9 cellular contexts compared by ENCODE assay signal in genomic region chr13:24997367-24997967, GRCh38.
A peak's percentile ranks its signal among the peaks of the same experiment; 100 is the strongest.
DNase-seq lines count a peak whose midpoint lies in the region; ATAC-seq, FAIRE-seq and TF ChIP-seq lines count a peak whose summit lies in the region.
"Had no signal": no experiment of that assay in that cellular context is flagged by ENCODE, and none has a peak within 500 bp of the region (broad histone marks: within the 10 kb centered on the region; RNA-seq: fewer than 3 reads in every experiment).

No MANE protein-coding gene starts in this region.

- peaks cover 6% of the 10 kb centered on the region for H3K27me3 ChIP-seq in MG63

- no peak overlapping the region for H3K27ac Mint-ChIP-seq in activated CD4-positive, alpha-beta T cell treated with anti-CD3 and anti-CD28 coated beads, Interleukin-2, amount 10 ng/mL, durations not matched to agents 7 days and 5 days
- H3K27ac Mint-ChIP-seq in WTC11 = no peak overlapping the region
- H3K27ac Mint-ChIP-seq: activated naive CD8-positive, alpha-beta T cell treated with anti-CD3 and anti-CD28 coated beads, Interleukin-2, amount 10 ng/mL, durations not matched to agents 7 days and 5 days had no signal

- no peaks in the 10 kb centered on the region for H3K9me3 ChIP-seq in MG63

- peak; percentile 39 for DNase-seq in activated CD4-positive, alpha-beta T cell treated with anti-CD3 and anti-CD28 coated beads, Interleukin-2, amount 10 ng/mL, durations not matched to agents 7 days and 5 days
- DNase-seq in activated CD4-positive, alpha-beta T cell treated with anti-CD3 and anti-CD28 coated beads, Interleukin-2, amount 50 U/mL, for 4 hours = no peak
- peak; percentile 46 for DNase-seq in LoVo (ENCODE audit: low spot score)
- DNase-seq in WTC11 (ENCODE audit: low spot score) = no peak
- no peak for DNase-seq in MG63
- DNase-seq: activated naive CD8-positive, alpha-beta T cell treated with anti-CD3 and anti-CD28 coated beads, Interleukin-2, amount 10 ng/mL, durations not matched to agents 7 days and 5 days had no signal

- TF ChIP-seq CTCF in WTC11 (IDR thresholded peaks at IDR 0.05) = peak; percentile 68

- peaks cover 27% of the 10 kb centered on the region for H3K27me3 Mint-ChIP-seq in activated CD4-positive, alpha-beta T cell treated with anti-CD3 and anti-CD28 coated beads, Interleukin-2, amount 10 ng/mL, durations not matched to agents 7 days and 5 days
- no peaks in the 10 kb centered on the region for H3K27me3 Mint-ChIP-seq in WTC11 (ENCODE audit: low read depth)

- H3K36me3 ChIP-seq in MG63 = no peaks in the 10 kb centered on the region

- no peaks in the 10 kb centered on the region for H3K9me3 Mint-ChIP-seq in activated CD4-positive, alpha-beta T cell treated with anti-CD3 and anti-CD28 coated beads, Interleukin-2, amount 10 ng/mL, durations not matched to agents 7 days and 5 days
- no peaks in the 10 kb centered on the region for H3K9me3 Mint-ChIP-seq in WTC11
- H3K9me3 Mint-ChIP-seq: activated naive CD8-positive, alpha-beta T cell treated with anti-CD3 and anti-CD28 coated beads, Interleukin-2, amount 10 ng/mL, durations not matched to agents 7 days and 5 days had no signal

- no peaks in the 10 kb centered on the region for H3K4me1 Mint-ChIP-seq in activated CD4-positive, alpha-beta T cell treated with anti-CD3 and anti-CD28 coated beads, Interleukin-2, amount 10 ng/mL, durations not matched to agents 7 days and 5 days
- H3K4me1 Mint-ChIP-seq in WTC11 = peaks cover 19% of the 10 kb centered on the region

- POLR2A ChIA-PET in activated CD4-positive, alpha-beta T cell treated with anti-CD3 and anti-CD28 coated beads, Interleukin-2, amount 10 ng/mL, durations not matched to agents 7 days and 5 days (lab: Charles Lee) = no interaction called here
- POLR2A ChIA-PET in WTC11 (lab: Charles Lee) = no interaction called here

- no peak overlapping the region for H3K4me3 ChIP-seq in MG63

- no peak for ATAC-seq in WTC11
- ATAC-seq in HG02759 (IDR thresholded peaks at IDR 0.05; ENCODE audit: unreplicated experiment) = no peak
- no peak for ATAC-seq in GM18909 (IDR thresholded peaks at IDR 0.05; ENCODE audit: poor library complexity, unreplicated experiment)

- H3K36me3 Mint-ChIP-seq in activated CD4-positive, alpha-beta T cell treated with anti-CD3 and anti-CD28 coated beads, Interleukin-2, amount 10 ng/mL, durations not matched to agents 7 days and 5 days (ENCODE audit: low read depth) = no peaks in the 10 kb centered on the region
- H3K36me3 Mint-ChIP-seq in WTC11 = no peaks in the 10 kb centered on the region
- H3K36me3 Mint-ChIP-seq: activated naive CD8-positive, alpha-beta T cell treated with anti-CD3 and anti-CD28 coated beads, Interleukin-2, amount 10 ng/mL, durations not matched to agents 7 days and 5 days had no signal

- peak; percentile 98 for FAIRE-seq in islet of Langerhans (lab: Jason Lieb, UNC)

- CTCF ChIA-PET in activated CD4-positive, alpha-beta T cell treated with anti-CD3 and anti-CD28 coated beads, Interleukin-2, amount 10 ng/mL, durations not matched to agents 7 days and 5 days (lab: Charles Lee) = no interaction called here
- CTCF ChIA-PET in WTC11 (lab: Charles Lee) = interaction anchor here (1.0 kb wide), 1 partner anchor 303 kb away, joined by 3 read pairs; no protein-coding TSS in a partner anchor

- H3K4me3 Mint-ChIP-seq in activated CD4-positive, alpha-beta T cell treated with anti-CD3 and anti-CD28 coated beads, Interleukin-2, amount 10 ng/mL, durations not matched to agents 7 days and 5 days = no peak overlapping the region
- H3K4me3 Mint-ChIP-seq in WTC11 = no peak overlapping the region
- H3K4me3 Mint-ChIP-seq: activated naive CD8-positive, alpha-beta T cell treated with anti-CD3 and anti-CD28 coated beads, Interleukin-2, amount 10 ng/mL, durations not matched to agents 7 days and 5 days had no signal

TF ChIP-seq in WTC11, 78 proteins besides CTCF, POLR2A, EP300 and RAD21:
- no peak for TF ChIP-seq E2F1 (CRISPR knock-in tag; IDR thresholded peaks at IDR 0.05)
- no peak for TF ChIP-seq STAT6 (CRISPR knock-in tag; conservative IDR thresholded peaks at IDR 0.05; ENCODE audit: low read depth)
- TF ChIP-seq ZNF512 (CRISPR knock-in tag; IDR thresholded peaks at IDR 0.05; ENCODE audit: borderline replicate concordance) = no peak
- no peak for TF ChIP-seq FOXK1 (CRISPR knock-in tag; IDR thresholded peaks at IDR 0.05)
- no peak for TF ChIP-seq CREM (CRISPR knock-in tag; IDR thresholded peaks at IDR 0.05)
- TF ChIP-seq FOXP1 (CRISPR knock-in tag; IDR thresholded peaks at IDR 0.05; ENCODE audit: borderline replicate concordance) = no peak
- TF ChIP-seq ATF3 (CRISPR knock-in tag; conservative IDR thresholded peaks at IDR 0.05) = no peak
- no peak for TF ChIP-seq MLX (CRISPR knock-in tag; IDR thresholded peaks at IDR 0.05)

Comparison
In these comparisons a context has a peak if more than half of its experiments do, and no peak if none do; other contexts are left out.
1. DNase-seq: peak in activated CD4-positive, alpha-beta T cell treated with anti-CD3 and anti-CD28 coated beads, Interleukin-2, amount 10 ng/mL, durations not matched to agents 7 days and 5 days (single experiment) and LoVo (single experiment); none in activated CD4-positive, alpha-beta T cell treated with anti-CD3 and anti-CD28 coated beads, Interleukin-2, amount 50 U/mL, for 4 hours (0 of 2), WTC11 (single experiment) and MG63 (single experiment).